In the genomic region with DNA sequence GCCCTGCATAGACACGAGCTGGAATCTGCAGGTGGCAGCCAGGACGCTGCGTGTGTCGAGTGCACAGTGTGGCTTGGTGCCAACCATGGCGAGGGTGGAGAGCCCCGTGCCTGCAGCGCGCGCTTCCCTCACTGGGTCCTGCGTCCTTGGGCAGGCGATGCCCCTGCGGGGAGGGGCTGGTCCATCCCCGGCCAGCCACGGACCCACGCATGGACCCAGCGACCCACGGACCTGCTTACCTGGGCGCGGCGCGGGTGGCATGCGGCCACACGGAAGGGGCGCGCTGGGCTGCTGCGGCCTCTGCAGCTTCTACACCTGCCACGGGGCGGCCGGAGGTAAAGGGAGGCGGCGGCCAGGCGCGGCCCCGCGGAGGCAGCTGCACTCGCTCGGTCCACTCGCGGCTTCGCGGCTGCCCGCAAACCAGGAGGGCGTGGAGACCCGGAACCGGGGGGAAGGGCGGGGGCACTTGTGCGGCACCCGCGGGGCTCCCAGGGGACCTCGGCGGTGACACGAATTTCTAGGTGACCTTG, we compare ENCODE assay signal across 8 cellular contexts. TPM values are rescaled to one million over a fixed set of nuclear protein-coding genes. Genes with fewer than 3 reads are reported as not detected.
DNase-seq lines count a peak whose midpoint lies in the region; ATAC-seq, FAIRE-seq and TF ChIP-seq lines count a peak whose summit lies in the region.

No MANE protein-coding gene starts in this region.

- peak; percentile 37 for ATAC-seq in activated CD4-positive, alpha-beta T cell treated with anti-CD3 and anti-CD28 coated beads for 36 hours
- no peak for ATAC-seq in HG02642 (IDR thresholded peaks at IDR 0.05; ENCODE audit: poor library complexity, unreplicated experiment)

- no peak for TF ChIP-seq RAD21 in Ishikawa (IDR thresholded peaks at IDR 0.05; ENCODE audit: low read depth)

- H3K9me3 ChIP-seq in BLaER1 (peaks cover 10% of the 10 kb centered on the region), endocrine pancreas (ENCODE audit: control insufficient read depth, low read length) (no peaks in the 10 kb centered on the region), transverse colon (no peaks in the 10 kb centered on the region)

- H3K27ac Mint-ChIP-seq in activated CD4-positive, alpha-beta T cell treated with anti-CD3 and anti-CD28 coated beads for 36 hours: peak overlapping the region; percentile 47
- no peak overlapping the region for H3K27ac Mint-ChIP-seq in nephron progenitor cell

- H3K9ac ChIP-seq in BLaER1: 0 out of 2 replicates have a peak overlapping the region, but pooled peaks have one; percentile 38
- H3K9ac ChIP-seq in endocrine pancreas (ENCODE audit: control insufficient read depth, insufficient read depth, low read length): peak overlapping the region; percentile 39

- H3K27ac ChIP-seq in BLaER1: no peak overlapping the region
- H3K27ac ChIP-seq in transverse colon: peak overlapping the region; percentile 69 to 88 (median 78)

- H3K4me1 ChIP-seq in BLaER1 (peaks cover 19% of the 10 kb centered on the region), endocrine pancreas (ENCODE audit: control insufficient read depth, insufficient read depth, low read length) (no peaks in the 10 kb centered on the region), transverse colon (peaks cover 0 to 18% (median 7%) of the 10 kb centered on the region in 4 donors)

- H3K27me3 ChIP-seq in BLaER1 (peaks cover 63% of the 10 kb centered on the region), endocrine pancreas (ENCODE audit: control insufficient read depth, insufficient read depth, low read length) (no peaks in the 10 kb centered on the region), transverse colon (peaks cover 32% of the 10 kb centered on the region)

- H3K9me3 Mint-ChIP-seq in activated CD4-positive, alpha-beta T cell treated with anti-CD3 and anti-CD28 coated beads for 36 hours (ENCODE audit: low read depth): no peaks in the 10 kb centered on the region
- peaks cover 30% of the 10 kb centered on the region for H3K9me3 Mint-ChIP-seq in nephron progenitor cell

- FAIRE-seq in HTR-8/SVneo (lab: Jason Lieb, UNC): no peak

- peak; percentile 27 for TF ChIP-seq POLR2A in transverse colon (IDR thresholded peaks at IDR 0.05)

- peaks cover 2% of the 10 kb centered on the region for H3K36me3 Mint-ChIP-seq in activated CD4-positive, alpha-beta T cell treated with anti-CD3 and anti-CD28 coated beads for 36 hours (ENCODE audit: low read depth)
- H3K36me3 Mint-ChIP-seq in nephron progenitor cell (ENCODE audit: low read depth): peaks cover 4% of the 10 kb centered on the region

- H3K4me3 Mint-ChIP-seq in activated CD4-positive, alpha-beta T cell treated with anti-CD3 and anti-CD28 coated beads for 36 hours: peak overlapping the region; percentile 71
- H3K4me3 Mint-ChIP-seq in nephron progenitor cell: peak overlapping the region; percentile 77

- in situ Hi-C loops in transverse colon (cut with MboI; ENCODE audit: low pct_ligation_motif_present in 1 of 4, low pct_unique_long_range_greater_than_20kb in 1 of 4, low sequenced_read_pairs in 3 of 4): loop anchor here in 1 of 4 donors (25.0 kb wide), 1 partner anchor 419 kb away; no protein-coding TSS in a partner anchor

- no peaks in the 10 kb centered on the region for H3K36me3 ChIP-seq in BLaER1
- H3K36me3 ChIP-seq in endocrine pancreas (ENCODE audit: control insufficient read depth, insufficient read depth, low read length): no peaks in the 10 kb centered on the region
- H3K36me3 ChIP-seq in transverse colon: no peaks in the 10 kb centered on the region

- H3K4me1 Mint-ChIP-seq in activated CD4-positive, alpha-beta T cell treated with anti-CD3 and anti-CD28 coated beads for 36 hours: peaks cover 22% of the 10 kb centered on the region
- peaks cover 36% of the 10 kb centered on the region for H3K4me1 Mint-ChIP-seq in nephron progenitor cell

- TF ChIP-seq EP300 in Ishikawa (IDR thresholded peaks at IDR 0.05; ENCODE audit: borderline replicate concordance): no peak
- TF ChIP-seq EP300 in transverse colon (IDR thresholded peaks at IDR 0.05; ENCODE audit: low read depth): no peak

- TF ChIP-seq CTCF in nephron progenitor cell (IDR thresholded peaks at IDR 0.05) (no peak), transverse colon (IDR thresholded peaks at IDR 0.05) (peak in 4 of 5 experiments; percentile 23 to 82 (median 38))

- peak overlapping the region; percentile 66 for H3K4me3 ChIP-seq in BLaER1
- no peak overlapping the region for H3K4me3 ChIP-seq in endocrine pancreas (ENCODE audit: control insufficient read depth, insufficient read depth, low read length)
- H3K4me3 ChIP-seq in transverse colon: peak overlapping the region; percentile 38 to 55 (median 46)

- H3K4me2 ChIP-seq in BLaER1: peak overlapping the region; percentile 98

- DNase-seq in activated CD4-positive, alpha-beta T cell treated with anti-CD3 and anti-CD28 coated beads for 36 hours: peak; percentile 67
- peak; percentile 53 for DNase-seq in nephron progenitor cell
- peak; percentile 70 for DNase-seq in transverse colon
- DNase-seq in HTR-8/SVneo (ENCODE audit: insufficient read length, low spot score): no peak

- CTCF ChIA-PET in activated CD4-positive, alpha-beta T cell treated with anti-CD3 and anti-CD28 coated beads for 36 hours (lab: Charles Lee): interaction anchor here (0.7 to 1.4 kb wide), 2 partner anchors 11 to 26 kb away, joined by 3 read pairs; no protein-coding TSS in a partner anchor

- WGBS in transverse colon (ENCODE audit: low coverage in 1 of 2), 2 donors: 2% methylated on average over 27 of the region's 52 CpGs; no CpG with 5 or more reads in 1 of the 2 donors

- POLR2A ChIA-PET in activated CD4-positive, alpha-beta T cell treated with anti-CD3 and anti-CD28 coated beads for 36 hours (lab: Charles Lee): no interaction called here

- intact Hi-C loops in activated CD4-positive, alpha-beta T cell treated with anti-CD3 and anti-CD28 coated beads for 36 hours (cut with DNase I, micrococcal nuclease): loop anchor here (2.0 kb wide), 3 partner anchors 26 to 522 kb away; a partner anchor contains a TSS
- intact Hi-C loops in transverse colon (cut with DNase I; ENCODE audit: low total_unique reads): no loop called here

- peaks cover 40% of the 10 kb centered on the region for H4K20me1 ChIP-seq in BLaER1

- H3K27me3 Mint-ChIP-seq in activated CD4-positive, alpha-beta T cell treated with anti-CD3 and anti-CD28 coated beads for 36 hours: no peaks in the 10 kb centered on the region
- H3K27me3 Mint-ChIP-seq in nephron progenitor cell (ENCODE audit: low read depth, poor library complexity): peaks cover 72% of the 10 kb centered on the region

TF ChIP-seq in Ishikawa, 13 proteins besides CTCF, POLR2A, EP300 and RAD21:
- TF ChIP-seq EGR1 (IDR thresholded peaks at IDR 0.05): no peak
- TF ChIP-seq YY1 (IDR thresholded peaks at IDR 0.05; ENCODE audit: low read depth): peak; percentile 84
- peak; percentile 18 for TF ChIP-seq ZBTB7A (IDR thresholded peaks at IDR 0.05; ENCODE audit: low read depth)
- TF ChIP-seq TEAD4 (IDR thresholded peaks at IDR 0.05): peak; percentile 38; the same call in 1 of the 2 replicates
- TF ChIP-seq, protein P1, sequence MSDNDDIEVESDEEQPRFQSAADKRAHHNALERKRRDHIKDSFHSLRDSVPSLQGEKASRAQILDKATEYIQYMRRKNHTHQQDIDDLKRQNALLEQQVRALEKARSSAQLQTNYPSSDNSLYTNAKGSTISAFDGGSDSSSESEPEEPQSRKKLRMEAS (IDR thresholded peaks at IDR 0.05): peak; percentile 80
- peak; percentile 83 for TF ChIP-seq NFIC (IDR thresholded peaks at IDR 0.05)
- no peak for TF ChIP-seq CEBPB (IDR thresholded peaks at IDR 0.05)
- TF ChIP-seq TCF12 (IDR thresholded peaks at IDR 0.05; ENCODE audit: low read depth): peak; percentile 28; the same call in 1 of the 2 replicates
- no peak for TF ChIP-seq FOXM1 (IDR thresholded peaks at IDR 0.05; ENCODE audit: borderline replicate concordance, low read depth)

RNA-seq across cellular contexts. Expression of a gene that starts 0.6 kb away (rescaled TPM):
- 1 to 10 TPM; 8.4 to 8.7 TPM for total RNA-seq in activated CD4-positive, alpha-beta T cell treated with anti-CD3 and anti-CD28 coated beads for 36 hours
- 100 to 1,000 TPM in 2 of 4 donors, 10 to 100 TPM in 2; 62.1 to 186 (median 91.3) TPM for total RNA-seq in transverse colon

Comparison
In these comparisons a context has a peak if more than half of its experiments do, and no peak if none do; other contexts are left out.
1. RNA of a gene that starts 0.6 kb away (total RNA-seq): 62.1 to 186 TPM in transverse colon; 8.4 to 8.7 TPM in activated CD4-positive, alpha-beta T cell treated with anti-CD3 and anti-CD28 coated beads for 36 hours; every median in the first group is over 4 times any median in the second.